ENCODE assay signal across 1 cellular context in the genomic region with DNA sequence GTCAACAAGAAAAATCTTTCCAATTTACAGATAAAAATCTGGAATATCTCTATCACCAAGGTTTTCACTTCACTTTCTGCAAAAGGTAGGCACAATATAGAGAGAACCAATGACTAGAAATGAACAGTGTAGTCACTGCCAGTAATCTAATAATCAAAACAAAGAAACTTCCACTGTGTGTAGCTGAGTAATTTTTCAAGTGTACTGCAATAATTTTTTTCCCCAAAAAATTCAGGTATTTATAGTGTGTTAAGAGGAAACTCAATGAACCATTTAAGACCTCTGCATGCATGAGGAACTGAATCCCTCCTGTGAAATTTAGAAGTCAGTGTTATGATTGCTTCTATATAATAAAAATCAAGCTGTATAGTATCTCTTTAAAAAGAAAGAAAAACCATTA.
TF ChIP-seq lines count a peak whose summit lies in the region.

No MANE protein-coding gene starts in this region.

TF ChIP-seq in A549, 52 proteins besides CTCF, POLR2A, EP300 and RAD21 (continued from another document):
- no peak for TF ChIP-seq MAZ (IDR thresholded peaks at IDR 0.05; ENCODE audit: borderline replicate concordance, low read depth, low read length)
- no peak for TF ChIP-seq HES2 (IDR thresholded peaks at IDR 0.05)
